In genomic region chr16:48330847-48331204, GRCh38 we compare ENCODE assay signal across 15 cellular contexts. TPM values are rescaled to one million over a fixed set of nuclear protein-coding genes. Genes with fewer than 3 reads are reported as not detected.
DNase-seq lines count a peak whose midpoint lies in the region; ATAC-seq and TF ChIP-seq lines count a peak whose summit lies in the region.
"Had no signal": no experiment of that assay in that cellular context is flagged by ENCODE, and none has a peak within 500 bp of the region (broad histone marks: within the 10 kb centered on the region; RNA-seq: fewer than 3 reads in every experiment).

No MANE protein-coding gene starts in this region.

- peaks cover 17% of the 10 kb centered on the region for H3K36me3 Mint-ChIP-seq in activated CD8-positive, alpha-beta memory T cell treated with anti-CD3 and anti-CD28 coated beads, Interleukin-2, amount 10 ng/mL, durations not matched to agents 7 days and 5 days
- H3K36me3 Mint-ChIP-seq in nephron progenitor cell (ENCODE audit: low read depth) = peaks cover 48% of the 10 kb centered on the region

- H3K4me2 ChIP-seq in GM23248 (ENCODE audit: unreplicated experiment) = no peak overlapping the region

- H3K9me3 Mint-ChIP-seq in activated CD8-positive, alpha-beta memory T cell treated with anti-CD3 and anti-CD28 coated beads, Interleukin-2, amount 10 ng/mL, durations not matched to agents 7 days and 5 days (ENCODE audit: low read depth) = no peaks in the 10 kb centered on the region
- no peaks in the 10 kb centered on the region for H3K9me3 Mint-ChIP-seq in nephron progenitor cell
- H3K9me3 Mint-ChIP-seq: mesothelial cell of epicardium; T-helper 2 cell treated with Interferon-gamma antibody and Interleukin-4, amounts not matched to agents 5 μg/mL and 100 μg/mL, for 36 hours had no signal

- no peaks in the 10 kb centered on the region for H3K27me3 ChIP-seq in GM23248 (replicated peaks; ENCODE audit: insufficient read depth)
- H3K27me3 ChIP-seq: gastroesophageal sphincter, MG63, ovary had no signal

- WGBS in GM23248 (ENCODE audit: low coverage in 1 of 2, low lambda C conversion rate in 2 of 2, missing lambda C conversion rate in 2 of 2), 2 experiments = 13 to 18% methylated on average over 3 of the region's 3 CpGs

- H3K9me2 ChIP-seq in GM23248 (ENCODE audit: insufficient read depth) = no peaks in the 10 kb centered on the region

- peak; percentile 11 for DNase-seq in AG10803 (ENCODE audit: low read depth)
- no peak for DNase-seq in GM23248
- DNase-seq in cerebellar cortex (ENCODE audit: low spot score) = peak; percentile 73
- DNase-seq in myocyte (ENCODE audit: low read depth) = peak; percentile 55
- no peak for DNase-seq in activated CD8-positive, alpha-beta memory T cell treated with anti-CD3 and anti-CD28 coated beads, Interleukin-2, amount 10 ng/mL, durations not matched to agents 7 days and 5 days
- no peak for DNase-seq in nephron progenitor cell
- DNase-seq in AG08395 (ENCODE audit: low spot score) = no peak
- DNase-seq: NCI-H2081 treated with DMSO at 0.1 percent for 48 hours, ovary had no signal

- peaks cover 7% of the 10 kb centered on the region for H3K4me1 ChIP-seq in GM23248 (ENCODE audit: insufficient read depth)

- H3K4me3 Mint-ChIP-seq in activated CD8-positive, alpha-beta memory T cell treated with anti-CD3 and anti-CD28 coated beads, Interleukin-2, amount 10 ng/mL, durations not matched to agents 7 days and 5 days = no peak overlapping the region
- no peak overlapping the region for H3K4me3 Mint-ChIP-seq in nephron progenitor cell
- H3K4me3 Mint-ChIP-seq: activated naive CD8-positive, alpha-beta T cell; mesothelial cell of epicardium; T-helper 2 cell treated with Interferon-gamma antibody and Interleukin-4, amounts not matched to agents 5 μg/mL and 100 μg/mL, for 36 hours had no signal

- CTCF ChIA-PET in activated CD8-positive, alpha-beta memory T cell treated with anti-CD3 and anti-CD28 coated beads, Interleukin-2, amount 10 ng/mL, durations not matched to agents 7 days and 5 days (lab: Charles Lee) = interaction anchor here (0.9 to 1.2 kb wide), 2 partner anchors 9 to 46 kb away, joined by 3 to 5 read pairs; no protein-coding TSS in a partner anchor

- peaks cover 14% of the 10 kb centered on the region; the same call in 1 of the 2 replicates for H3K79me2 ChIP-seq in GM23248 (ENCODE audit: insufficient read depth)

- H3K4me3 ChIP-seq in AG10803 (ENCODE audit: low read length) = no peak overlapping the region
- no peak overlapping the region for H3K4me3 ChIP-seq in GM23248
- H3K4me3 ChIP-seq: gastroesophageal sphincter, MG63, ovary had no signal

- no peaks in the 10 kb centered on the region for H3K27me3 Mint-ChIP-seq in activated CD8-positive, alpha-beta memory T cell treated with anti-CD3 and anti-CD28 coated beads, Interleukin-2, amount 10 ng/mL, durations not matched to agents 7 days and 5 days
- H3K27me3 Mint-ChIP-seq in nephron progenitor cell (ENCODE audit: low read depth, poor library complexity) = no peaks in the 10 kb centered on the region
- H3K27me3 Mint-ChIP-seq: activated naive CD8-positive, alpha-beta T cell had no signal

- H3K9ac ChIP-seq in GM23248 = no peak overlapping the region

- TF ChIP-seq CTCF in AG10803 (conservative IDR thresholded peaks at IDR 0.05; ENCODE audit: low read length) (no peak), nephron progenitor cell (IDR thresholded peaks at IDR 0.05) (no peak)

- no peak for ATAC-seq in activated CD8-positive, alpha-beta memory T cell treated with anti-CD3 and anti-CD28 coated beads, Interleukin-2, amount 10 ng/mL, durations not matched to agents 7 days and 5 days
- ATAC-seq in GM19324 (IDR thresholded peaks at IDR 0.05; ENCODE audit: low FRiP score, unreplicated experiment) = no peak
- ATAC-seq: gastroesophageal sphincter had no signal

- no peak overlapping the region for H3K27ac Mint-ChIP-seq in activated CD8-positive, alpha-beta memory T cell treated with anti-CD3 and anti-CD28 coated beads, Interleukin-2, amount 10 ng/mL, durations not matched to agents 7 days and 5 days
- no peak overlapping the region for H3K27ac Mint-ChIP-seq in nephron progenitor cell
- H3K27ac Mint-ChIP-seq: activated naive CD8-positive, alpha-beta T cell; mesothelial cell of epicardium; T-helper 2 cell treated with Interferon-gamma antibody and Interleukin-4, amounts not matched to agents 5 μg/mL and 100 μg/mL, for 36 hours had no signal

- no peaks in the 10 kb centered on the region for H3K4me1 Mint-ChIP-seq in activated CD8-positive, alpha-beta memory T cell treated with anti-CD3 and anti-CD28 coated beads, Interleukin-2, amount 10 ng/mL, durations not matched to agents 7 days and 5 days
- peaks cover 12% of the 10 kb centered on the region for H3K4me1 Mint-ChIP-seq in nephron progenitor cell

- H2AFZ ChIP-seq in GM23248 = no peak overlapping the region

- in situ Hi-C loops in GM23248 (cut with MboI) = no loop called here

- H4K20me1 ChIP-seq in GM23248 (ENCODE audit: insufficient read depth) = no peaks in the 10 kb centered on the region

- H3K36me3 ChIP-seq in GM23248 (ENCODE audit: low read depth) = peaks cover 16% of the 10 kb centered on the region
- H3K36me3 ChIP-seq: ovary had no signal

- peaks cover 15% of the 10 kb centered on the region for H3F3A ChIP-seq in GM23248 (ENCODE audit: insufficient read depth)

- H3K9me3 ChIP-seq in GM23248 (ENCODE audit: low read depth) = no peaks in the 10 kb centered on the region
- H3K9me3 ChIP-seq: gastroesophageal sphincter, MG63, ovary had no signal

- 0 out of 2 replicates have a peak overlapping the region, but pooled peaks have one; percentile 11 for H3K27ac ChIP-seq in GM23248
- H3K27ac ChIP-seq: gastroesophageal sphincter, ovary had no signal

RNA-seq across cellular contexts. Expression of gene SIAH1, which starts 54.4 kb away (rescaled TPM):
- 24.4 and 24.9 TPM in 2 replicates for total RNA-seq in GM23248 (2014; rRNA removed; shearing (Covaris generic))
- 29.9 and 31.0 TPM in 2 replicates for polyA plus RNA-seq in GM23248 (2016; fragmentation: Nextera tagmentation; extraction: Ambion mirVana)
- 24.6 and 26.6 TPM in 2 replicates for total RNA-seq in myocyte
- polyA plus RNA-seq in myocyte (2012) = 16.0 TPM
- total RNA-seq in activated CD8-positive, alpha-beta memory T cell treated with anti-CD3 and anti-CD28 coated beads, Interleukin-2, amount 10 ng/mL, durations not matched to agents 7 days and 5 days = 10 to 100 TPM; 15.5 to 17.6 TPM

Comparison
In these comparisons a context has a peak if more than half of its experiments do, and no peak if none do; other contexts are left out.
1. DNase-seq: peak in AG10803 (single experiment), cerebellar cortex (single experiment) and myocyte (single experiment); none in GM23248 (single experiment), activated CD8-positive, alpha-beta memory T cell treated with anti-CD3 and anti-CD28 coated beads, Interleukin-2, amount 10 ng/mL, durations not matched to agents 7 days and 5 days (single experiment), nephron progenitor cell (single experiment) and AG08395 (single experiment).